12 cellular contexts compared by ENCODE assay signal in genomic region chr9:16202221-16202620, GRCh38.
"Had no signal": no experiment of that assay in that cellular context is flagged by ENCODE, and none has a peak within 500 bp of the region (broad histone marks: within the 10 kb centered on the region; RNA-seq: fewer than 3 reads in every experiment).

No MANE protein-coding gene starts in this region.

- H3K9me3 Mint-ChIP-seq: activated T-helper 2 cell treated with anti-CD3 and anti-CD28 coated beads, Interferon-gamma antibody, Interleukin-2, Interleukin-4, amounts not matched to agents 10 μg/mL and 5 μg/mL and 100 μg/mL, durations not matched to agents 14 hours and 24 hours and 36 hours had no signal

- H3K36me3 ChIP-seq: esophagus muscularis mucosa, neutrophil, tibial nerve had no signal

- H3K4me3 Mint-ChIP-seq: activated naive CD4-positive, alpha-beta T cell treated with anti-CD3 and anti-CD28 coated beads, Interleukin-2, amount 10 ng/mL, durations not matched to agents 7 days and 5 days; stimulated activated memory B cell treated with anti-CD40 and anti-IgM and Interleukin-4, amounts not matched to agents 10 μg/mL and 1 μg/mL and 100 μg/mL, for 72 hours; T-helper 17 cell had no signal

- DNase-seq: activated CD4-positive, alpha-beta T cell treated with anti-CD3 and anti-CD28 coated beads, Interleukin-2, amount 50 U/mL, for 1 hour; activated naive CD4-positive, alpha-beta T cell treated with anti-CD3 and anti-CD28 coated beads, Interleukin-2, amount 10 ng/mL, durations not matched to agents 7 days and 5 days; activated T-cell treated with anti-CD3 and anti-CD28 coated beads for 4 hours; dorsolateral prefrontal cortex; kidney; right cardiac atrium; T-helper 17 cell had no signal

- H3K27ac ChIP-seq: dorsolateral prefrontal cortex, esophagus muscularis mucosa, neutrophil, tibial nerve had no signal

- H3K4me1 Mint-ChIP-seq: activated naive CD4-positive, alpha-beta T cell treated with anti-CD3 and anti-CD28 coated beads, Interleukin-2, amount 10 ng/mL, durations not matched to agents 7 days and 5 days; stimulated activated memory B cell treated with anti-CD40 and anti-IgM and Interleukin-4, amounts not matched to agents 10 μg/mL and 1 μg/mL and 100 μg/mL, for 72 hours; T-helper 17 cell had no signal

- H3K9me3 ChIP-seq: esophagus muscularis mucosa, neutrophil, tibial nerve had no signal

- H3K36me3 Mint-ChIP-seq: activated naive CD4-positive, alpha-beta T cell treated with anti-CD3 and anti-CD28 coated beads, Interleukin-2, amount 10 ng/mL, durations not matched to agents 7 days and 5 days; stimulated activated memory B cell treated with anti-CD40 and anti-IgM and Interleukin-4, amounts not matched to agents 10 μg/mL and 1 μg/mL and 100 μg/mL, for 72 hours had no signal

- H3K27ac Mint-ChIP-seq: activated naive CD4-positive, alpha-beta T cell treated with anti-CD3 and anti-CD28 coated beads, Interleukin-2, amount 10 ng/mL, durations not matched to agents 7 days and 5 days; activated T-helper 2 cell treated with anti-CD3 and anti-CD28 coated beads, Interferon-gamma antibody, Interleukin-2, Interleukin-4, amounts not matched to agents 10 μg/mL and 5 μg/mL and 100 μg/mL, durations not matched to agents 14 hours and 24 hours and 36 hours; stimulated activated memory B cell treated with anti-CD40 and anti-IgM and Interleukin-4, amounts not matched to agents 10 μg/mL and 1 μg/mL and 100 μg/mL, for 72 hours; T-helper 17 cell had no signal

- H3K27me3 Mint-ChIP-seq: activated naive CD4-positive, alpha-beta T cell treated with anti-CD3 and anti-CD28 coated beads, Interleukin-2, amount 10 ng/mL, durations not matched to agents 7 days and 5 days; stimulated activated memory B cell treated with anti-CD40 and anti-IgM and Interleukin-4, amounts not matched to agents 10 μg/mL and 1 μg/mL and 100 μg/mL, for 72 hours; T-helper 17 cell had no signal

- H3K4me3 ChIP-seq: dorsolateral prefrontal cortex, esophagus muscularis mucosa, tibial nerve had no signal

- ATAC-seq: right cardiac atrium; stimulated activated memory B cell treated with anti-CD40 and anti-IgM and Interleukin-4, amounts not matched to agents 10 μg/mL and 1 μg/mL and 100 μg/mL, for 72 hours; T-helper 17 cell had no signal

- H3K27me3 ChIP-seq: esophagus muscularis mucosa, tibial nerve had no signal
